26 cellular contexts compared by ENCODE assay signal in the genomic region with DNA sequence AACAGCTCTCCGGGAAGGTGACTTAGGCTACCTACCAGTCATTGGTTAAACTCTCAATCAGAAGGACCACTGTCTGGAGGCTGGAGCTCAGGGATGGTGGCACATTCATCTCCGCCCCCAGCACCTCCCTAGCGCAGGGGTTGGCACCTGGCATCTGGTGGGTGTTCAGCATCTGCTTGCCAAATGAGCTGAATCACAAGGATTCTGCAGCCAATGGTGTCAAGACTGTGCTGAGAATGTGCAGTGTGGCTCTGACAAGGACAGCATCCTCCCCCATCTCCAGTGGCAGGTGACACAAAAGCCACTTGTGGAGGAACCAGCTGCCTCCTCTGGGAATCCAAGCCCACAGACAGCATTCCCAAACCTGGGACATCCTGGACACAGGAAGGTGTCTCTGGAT. TPM values are rescaled to one million over a fixed set of nuclear protein-coding genes. Genes with fewer than 3 reads are reported as not detected.
"Had no signal": no experiment of that assay in that cellular context is flagged by ENCODE, and none has a peak within 500 bp of the region (broad histone marks: within the 10 kb centered on the region; RNA-seq: fewer than 3 reads in every experiment).

No MANE protein-coding gene starts in this region.

- H3K27ac ChIP-seq: ovary, right lobe of liver, tibial artery, upper lobe of left lung had no signal

- H3K27me3 ChIP-seq: heart left ventricle, ovary, right lobe of liver, upper lobe of left lung, uterus had no signal

- H3K4me3 ChIP-seq: heart left ventricle, ovary, right lobe of liver, tibial artery, upper lobe of left lung, uterus had no signal

- H3K9me3 ChIP-seq: heart left ventricle, ovary, right lobe of liver, tibial artery, upper lobe of left lung, uterus had no signal

- H3K4me1 ChIP-seq: right lobe of liver, tibial artery, upper lobe of left lung, uterus had no signal

- H3K36me3 ChIP-seq: heart left ventricle, ovary, right lobe of liver, tibial artery, upper lobe of left lung, uterus had no signal

- DNase-seq: dermis blood vessel endothelial cell; effector CD4-positive, alpha-beta T cell; endodermal cell; foreskin melanocyte; hippocampal formation; left colon; mesendoderm; naive thymus-derived CD4-positive, alpha-beta T cell; ovary; right lobe of liver; stimulated activated CD4-positive, alpha-beta T cell treated with anti-CD3 and anti-CD28 coated beads, Interleukin-4, amount 100 ng/mL, for 1 hour; stimulated activated CD8-positive, alpha-beta memory T cell treated with anti-CD3 and anti-CD28 coated beads, Interleukin-4, amount 100 ng/mL, for 48 hours; stimulated activated naive CD8-positive, alpha-beta T cell treated with anti-CD3 and anti-CD28 coated beads, Interleukin-15, Interleukin-2, amounts not matched to agents 100 U/mL and 50 U/mL, for 24 hours; tibial artery; upper lobe of left lung; uterus had no signal

RNA-seq across cellular contexts. Expression of gene PLXDC1, which starts 35.2 kb away (rescaled TPM):
- total RNA-seq: dermis blood vessel endothelial cell, lung microvascular endothelial cell, renal cortical epithelial cell had no signal

RNA-seq across cellular contexts. Expression of gene ARL5C, which starts 49.7 kb away (rescaled TPM):
- total RNA-seq: dermis blood vessel endothelial cell, endodermal cell, heart left ventricle, kidney epithelial cell, liver, lung microvascular endothelial cell, mononuclear cell, ovary, progenitor cell of endocrine pancreas, renal cortical epithelial cell, right lobe of liver, temporal lobe, uterus had no signal
- polyA plus RNA-seq: esophagus, heart left ventricle, liver, neural cell, ovary had no signal
